8 cellular contexts compared by ENCODE assay signal in the genomic region with DNA sequence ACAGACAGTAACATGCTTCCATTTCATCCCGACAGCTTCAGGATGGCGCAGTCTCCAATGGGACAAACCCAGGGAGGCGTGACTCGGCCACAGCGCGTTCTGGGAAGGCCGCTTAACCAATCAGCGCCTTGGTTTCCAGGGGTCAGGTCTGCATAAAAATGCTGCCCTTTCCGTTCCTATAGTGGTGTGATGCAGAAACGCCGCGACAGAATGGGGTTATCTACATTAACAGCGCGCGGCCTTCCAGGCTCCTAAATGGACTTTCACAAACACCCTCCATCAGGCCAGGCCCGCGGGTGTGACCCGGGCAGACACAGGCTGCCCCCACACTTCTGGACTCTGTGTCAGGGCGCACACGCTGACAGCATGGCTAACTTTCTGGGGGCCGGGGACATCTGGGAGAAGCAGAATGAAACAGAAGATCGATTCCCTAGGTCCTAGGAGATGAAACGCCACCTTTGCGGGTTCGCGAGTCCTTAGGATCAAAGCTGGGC. TPM values are rescaled to one million over a fixed set of nuclear protein-coding genes. Genes with fewer than 3 reads are reported as not detected.
DNase-seq lines count a peak whose midpoint lies in the region; ATAC-seq and TF ChIP-seq lines count a peak whose summit lies in the region.

No MANE protein-coding gene starts in this region.

- peak overlapping the region; percentile 86 for H3K4me3 Mint-ChIP-seq in T-helper 1 cell treated with Interleukin-12 subunit alpha and Interleukin-12 subunit beta and Interleukin-4 antibody, amounts not matched to agents 30 μg/mL and 1 μg/mL, for 36 hours
- H3K4me3 Mint-ChIP-seq in T-helper 17 cell (peak overlapping the region; percentile 96), endodermal cell (peak overlapping the region; percentile 84)

- TF ChIP-seq CTCF in HCT116 (IDR thresholded peaks at IDR 0.05 in 2 of 3, conservative IDR thresholded peaks at IDR 0.05 in 1 of 3; ENCODE audit: borderline replicate concordance in 1 of 3, insufficient read depth in 1 of 3, low read depth in 2 of 3, low read length in 2 of 3) (no peak), endodermal cell (conservative IDR thresholded peaks at IDR 0.05) (no peak), lower lobe of right lung (IDR thresholded peaks at IDR 0.05) (no peak)

- RAD21 ChIA-PET in HCT116 (lab: Charles Lee; ENCODE audit: low non-redundant PET in 1 of 2, low total read pairs in 2 of 2, uncharacterized antibody in 2 of 2, unreplicated experiment in 2 of 2): interaction anchor here in 1 of 2 experiments (0.6 to 0.8 kb wide), 2 partner anchors 38 to 123 kb away, joined by 3 read pairs; no protein-coding TSS in a partner anchor

- H3K79me2 ChIP-seq in HCT116 (ENCODE audit: insufficient read depth, low read length): no peaks in the 10 kb centered on the region

- peak; percentile 40 for TF ChIP-seq POLR2A in HCT116 (IDR thresholded peaks at IDR 0.05; ENCODE audit: borderline replicate concordance, extremely low read depth, insufficient read depth, insufficient read length)

- WGBS in endodermal cell (ENCODE audit: insufficient coverage in 1 of 2, insufficient read length in 1 of 2), 2 experiments: 0 to 1% methylated on average over 24 to 26 of the region's 26 CpGs

- H3K36me3 Mint-ChIP-seq in T-helper 1 cell treated with Interleukin-12 subunit alpha and Interleukin-12 subunit beta and Interleukin-4 antibody, amounts not matched to agents 30 μg/mL and 1 μg/mL, for 36 hours (ENCODE audit: low read depth): no peaks in the 10 kb centered on the region
- H3K36me3 Mint-ChIP-seq in T-helper 17 cell (ENCODE audit: low read depth): no peaks in the 10 kb centered on the region
- H3K36me3 Mint-ChIP-seq in endodermal cell (ENCODE audit: low read depth): no peaks in the 10 kb centered on the region

- peaks cover 16% of the 10 kb centered on the region for H3K27me3 Mint-ChIP-seq in T-helper 1 cell treated with Interleukin-12 subunit alpha and Interleukin-12 subunit beta and Interleukin-4 antibody, amounts not matched to agents 30 μg/mL and 1 μg/mL, for 36 hours (ENCODE audit: low read depth)
- H3K27me3 Mint-ChIP-seq in T-helper 17 cell (no peaks in the 10 kb centered on the region), endodermal cell (ENCODE audit: insufficient read depth) (no peaks in the 10 kb centered on the region)

- H3K27ac Mint-ChIP-seq in T-helper 1 cell treated with Interleukin-12 subunit alpha and Interleukin-12 subunit beta and Interleukin-4 antibody, amounts not matched to agents 30 μg/mL and 1 μg/mL, for 36 hours: peak overlapping the region; percentile 78
- H3K27ac Mint-ChIP-seq in T-helper 17 cell (peak overlapping the region; percentile 88), endodermal cell (peak overlapping the region; percentile 96)

- intact Hi-C loops in HCT116 (cut with micrococcal nuclease): loop anchor here (2.0 to 5.0 kb wide), 2 partner anchors 38 to 67 kb away; a partner anchor contains a TSS
- intact Hi-C loops in lower lobe of right lung (cut with DNase I): no loop called here

- TSS peak; percentile 44 for BruUV-seq in HCT116 (replicated peaks; lab: Mats Ljungman, UMichigan)

- DNase-seq in T-helper 1 cell (no peak), HCT116 (ENCODE audit: low read depth, low spot score) (peak; percentile 86), NCI-H1048 (lab: John Stamatoyannopoulos, UW) (peak; percentile 25), T-helper 17 cell (no peak), endodermal cell (peak; percentile 97), lower lobe of right lung (peak; percentile 78), stromal cell of bone marrow (ENCODE audit: low read depth) (peak; percentile 86)

- H3K9me3 Mint-ChIP-seq in T-helper 1 cell treated with Interleukin-12 subunit alpha and Interleukin-12 subunit beta and Interleukin-4 antibody, amounts not matched to agents 30 μg/mL and 1 μg/mL, for 36 hours: no peaks in the 10 kb centered on the region
- no peaks in the 10 kb centered on the region for H3K9me3 Mint-ChIP-seq in endodermal cell

- no peaks in the 10 kb centered on the region for H4K20me1 ChIP-seq in HCT116 (ENCODE audit: insufficient read depth)

- ATAC-seq in HCT116 (peak; percentile 84), T-helper 17 cell (no peak), lower lobe of right lung (peak; percentile 86 to 92)

- H2AFZ ChIP-seq in HCT116 (ENCODE audit: low read depth, low read length, poor library complexity, severe bottlenecking): peak overlapping the region; percentile 71

- peak overlapping the region; percentile 73 for H3K27ac ChIP-seq in HCT116 (ENCODE audit: low read depth, low read length)
- peak overlapping the region; percentile 78 for H3K27ac ChIP-seq in endodermal cell (ENCODE audit: low read depth, low read length)
- peak overlapping the region; percentile 76 for H3K27ac ChIP-seq in lower lobe of right lung

- TF ChIP-seq RAD21 in HCT116 (IDR thresholded peaks at IDR 0.05; ENCODE audit: low read depth): no peak

- H3K4me1 ChIP-seq in HCT116 (ENCODE audit: control insufficient read depth in 1 of 2, insufficient read depth in 2 of 2, low read length in 2 of 2) (peaks cover 10 to 21% of the 10 kb centered on the region in 2 experiments; a peak in 3 of 4 replicates), endodermal cell (ENCODE audit: control insufficient read depth, insufficient read depth, low read length) (no peaks in the 10 kb centered on the region), lower lobe of right lung (peaks cover 18% of the 10 kb centered on the region)

- no peaks in the 10 kb centered on the region for H3K27me3 ChIP-seq in HCT116 (ENCODE audit: insufficient read depth, low read length)
- H3K27me3 ChIP-seq in endodermal cell (ENCODE audit: control insufficient read depth, insufficient read depth, low read length, poor library complexity, severe bottlenecking): no peaks in the 10 kb centered on the region
- H3K27me3 ChIP-seq in lower lobe of right lung (ENCODE audit: low read depth): no peaks in the 10 kb centered on the region

- H3K9me2 ChIP-seq in HCT116 (ENCODE audit: insufficient read depth): no peaks in the 10 kb centered on the region

- H3K9me3 ChIP-seq in HCT116 (ENCODE audit: control insufficient read depth in 1 of 2, insufficient read depth in 1 of 2, low read depth in 1 of 2, low read length in 2 of 2) (no peaks in the 10 kb centered on the region), T-helper 17 cell (ENCODE audit: control insufficient read depth, low read length, poor library complexity, severe bottlenecking) (no peaks in the 10 kb centered on the region), endodermal cell (ENCODE audit: control insufficient read depth, low read length) (no peaks in the 10 kb centered on the region), lower lobe of right lung (no peaks in the 10 kb centered on the region)

- no peaks in the 10 kb centered on the region; a peak in 1 of 4 replicates for H3K36me3 ChIP-seq in HCT116 (ENCODE audit: control insufficient read depth in 1 of 2, insufficient read depth in 2 of 2, low read length in 2 of 2)
- no peaks in the 10 kb centered on the region for H3K36me3 ChIP-seq in endodermal cell (ENCODE audit: control insufficient read depth, insufficient read depth, low read length)
- H3K36me3 ChIP-seq in lower lobe of right lung: no peaks in the 10 kb centered on the region

- H3K9ac ChIP-seq in HCT116 (ENCODE audit: low read length) (peak overlapping the region; percentile 88), endodermal cell (ENCODE audit: extremely low read depth, low read length, poor library complexity, severe bottlenecking) (peak overlapping the region; percentile 66)

- peaks cover 16% of the 10 kb centered on the region for H3K4me1 Mint-ChIP-seq in T-helper 1 cell treated with Interleukin-12 subunit alpha and Interleukin-12 subunit beta and Interleukin-4 antibody, amounts not matched to agents 30 μg/mL and 1 μg/mL, for 36 hours (ENCODE audit: low read depth)
- peaks cover 8% of the 10 kb centered on the region for H3K4me1 Mint-ChIP-seq in T-helper 17 cell
- H3K4me1 Mint-ChIP-seq in endodermal cell: peaks cover 8% of the 10 kb centered on the region

- peak overlapping the region; percentile 88 for H3K4me2 ChIP-seq in HCT116 (ENCODE audit: low read length)

- CTCF ChIA-PET in HCT116 (lab: Charles Lee): interaction anchor here (1.0 to 2.5 kb wide), 3 partner anchors 38 to 356 kb away, joined by 3 to 11 read pairs (median 3); no protein-coding TSS in a partner anchor

- H3K4me3 ChIP-seq in HCT116 (replicated peaks in 1 of 2; ENCODE audit: low read depth in 1 of 2, low read length in 2 of 2) (peak overlapping the region; percentile 80 to 86), endodermal cell (ENCODE audit: low read length) (peak overlapping the region; percentile 94), lower lobe of right lung (peak overlapping the region; percentile 96)

- POLR2A ChIA-PET in HCT116 (lab: Charles Lee): interaction anchor here (1.0 kb wide), 3 partner anchors 10 to 94 kb away, joined by 3 to 5 read pairs (median 5); no protein-coding TSS in a partner anchor

TF ChIP-seq in HCT116, 20 proteins besides CTCF, POLR2A, EP300 and RAD21 (continues in another document):
- TF ChIP-seq JUND (IDR thresholded peaks at IDR 0.05): no peak
- TF ChIP-seq, protein P1, sequence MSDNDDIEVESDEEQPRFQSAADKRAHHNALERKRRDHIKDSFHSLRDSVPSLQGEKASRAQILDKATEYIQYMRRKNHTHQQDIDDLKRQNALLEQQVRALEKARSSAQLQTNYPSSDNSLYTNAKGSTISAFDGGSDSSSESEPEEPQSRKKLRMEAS (IDR thresholded peaks at IDR 0.05): peak; percentile 49; the same call in 1 of the 2 replicates
- no peak for TF ChIP-seq EGR1 (IDR thresholded peaks at IDR 0.05; ENCODE audit: low read depth)
- no peak for TF ChIP-seq FOSL1 (IDR thresholded peaks at IDR 0.05; ENCODE audit: low read depth)
- no peak for TF ChIP-seq SIN3A (IDR thresholded peaks at IDR 0.05; ENCODE audit: low read depth)

RNA-seq across cellular contexts. Expression of a gene that starts 0.8 kb away (rescaled TPM):
- total RNA-seq in HCT116 (2021; ENCODE audit: unreplicated experiment) (9.7 TPM), T-helper 17 cell (1 to 10 TPM; 5.3 to 7.5 TPM), endodermal cell (10 to 100 TPM; 11.9 to 15.7 TPM), lower lobe of right lung (14.5 TPM)
- polyA plus RNA-seq in HCT116 (2012): 14.1 and 14.8 TPM in 2 replicates
- 25.0 TPM for polyA plus RNA-seq in endodermal cell (2013, experiment 1 of 2)
- 27.1 TPM for polyA plus RNA-seq in endodermal cell (2013, experiment 2 of 2)

RNA-seq across cellular contexts. Expression of a gene that starts 10.9 kb away (rescaled TPM):
- 76.9 TPM for total RNA-seq in HCT116 (2021; ENCODE audit: unreplicated experiment)
- polyA plus RNA-seq in HCT116 (2012): 86.3 and 99.2 TPM in 2 replicates
- total RNA-seq in T-helper 17 cell: 10 to 100 TPM; 76.5 to 79.5 TPM
- 10 to 100 TPM; 72.8 to 78.5 TPM for total RNA-seq in endodermal cell
- polyA plus RNA-seq in endodermal cell (2013, experiment 1 of 2): 126 TPM
- 128 TPM for polyA plus RNA-seq in endodermal cell (2013, experiment 2 of 2)
- total RNA-seq in lower lobe of right lung: 120 TPM

RNA-seq across cellular contexts. Expression of a gene that starts 19.4 kb away (rescaled TPM):
- 0.32 TPM for total RNA-seq in HCT116 (2021; ENCODE audit: unreplicated experiment)
- polyA plus RNA-seq in HCT116 (2012): 0.07 and 0.10 TPM in 2 replicates
- under 1 TPM in 1 of 2 donors, not detected in 1; 0.16 TPM for total RNA-seq in T-helper 17 cell
- 1 to 10 TPM in 1 of 2 donors, under 1 TPM in 1; 0.26 to 1.1 TPM for total RNA-seq in endodermal cell
- 0.78 TPM for polyA plus RNA-seq in endodermal cell (2013, experiment 1 of 2)
- 0.87 TPM for polyA plus RNA-seq in endodermal cell (2013, experiment 2 of 2)
- 0.62 TPM for total RNA-seq in lower lobe of right lung

Comparison
In these comparisons a context has a peak if more than half of its experiments do, and no peak if none do; other contexts are left out.
1. DNase-seq: peak in HCT116 (single experiment), NCI-H1048 (single experiment), endodermal cell (single experiment), lower lobe of right lung (single experiment) and stromal cell of bone marrow (single experiment); none in T-helper 1 cell (0 of 5) and T-helper 17 cell (0 of 3).
2. Peak in every context shown above with its lines, with median percentiles within 50 percentile points of each other: H3K27ac Mint-ChIP-seq, H3K4me3 Mint-ChIP-seq, H3K27ac ChIP-seq and H3K4me3 ChIP-seq.